ENCODE assay signal across 9 cellular contexts in genomic region chrX:21725498-21725897, GRCh38. TPM values are rescaled to one million over a fixed set of nuclear protein-coding genes. Genes with fewer than 3 reads are reported as not detected.
DNase-seq lines count a peak whose midpoint lies in the region; ATAC-seq and TF ChIP-seq lines count a peak whose summit lies in the region.
"Had no signal": no experiment of that assay in that cellular context is flagged by ENCODE, and none has a peak within 500 bp of the region (broad histone marks: within the 10 kb centered on the region; RNA-seq: fewer than 3 reads in every experiment).

No MANE protein-coding gene starts in this region.

- in situ Hi-C loops in G401 (cut with HindIII; ENCODE audit: low sequenced_read_pairs) (no loop called here), mammary epithelial cell (cut with MboI; ENCODE audit: low sequenced_read_pairs in 2 of 2) (loop anchor here in 1 of 2 donors (10.0 kb wide), 1 partner anchor 1201 kb away; no protein-coding TSS in a partner anchor)

- ATAC-seq in GM19467 (IDR thresholded peaks at IDR 0.05; ENCODE audit: unreplicated experiment) (no peak), GM21526 (IDR thresholded peaks at IDR 0.05; ENCODE audit: low FRiP score, unreplicated experiment) (no peak), HG02938 (IDR thresholded peaks at IDR 0.05; ENCODE audit: unreplicated experiment) (no peak)

- no peaks in the 10 kb centered on the region for H3K9me3 ChIP-seq in mammary epithelial cell (replicated peaks; ENCODE audit: insufficient read depth, low read length)
- no peaks in the 10 kb centered on the region for H3K9me3 ChIP-seq in neuron (ENCODE audit: low read length)
- no peaks in the 10 kb centered on the region for H3K9me3 ChIP-seq in uterus
- H3K9me3 ChIP-seq: thoracic aorta had no signal

- H4K20me1 ChIP-seq in mammary epithelial cell (ENCODE audit: insufficient read depth, low read length), result no peaks in the 10 kb centered on the region

- DNase-seq in G401 (ENCODE audit: low spot score), result peak; percentile 68
- DNase-seq in NCI-H146 (lab: John Stamatoyannopoulos, UW), result peak; percentile 57
- DNase-seq in mammary epithelial cell, result peak; percentile 46
- no peak for DNase-seq in uterus

- TF ChIP-seq CTCF in mammary epithelial cell (conservative IDR thresholded peaks at IDR 0.05 in 1 of 2, IDR thresholded peaks at IDR 0.05 in 1 of 2; ENCODE audit: extremely low read depth in 1 of 2, insufficient read depth in 1 of 2, low read depth in 1 of 2, low read length in 2 of 2) (peak; percentile 48 to 63), uterus (IDR thresholded peaks at IDR 0.05) (peak in 1 of 4 experiments; percentile 35)

- H3K79me2 ChIP-seq in mammary epithelial cell (ENCODE audit: insufficient read depth, low read length), result no peaks in the 10 kb centered on the region

- H3K4me3 ChIP-seq in mammary epithelial cell (replicated peaks in 1 of 3; ENCODE audit: insufficient read depth in 1 of 3, low read depth in 2 of 3, low read length in 3 of 3) (no peak overlapping the region), neuron (ENCODE audit: low read length) (no peak overlapping the region), uterus (no peak overlapping the region)
- H3K4me3 ChIP-seq: thoracic aorta had no signal

- no peaks in the 10 kb centered on the region for H3K36me3 ChIP-seq in mammary epithelial cell (ENCODE audit: insufficient read depth, low read length)
- H3K36me3 ChIP-seq in neuron (ENCODE audit: insufficient read depth, low read length), result no peaks in the 10 kb centered on the region
- H3K36me3 ChIP-seq in uterus, result no peaks in the 10 kb centered on the region
- H3K36me3 ChIP-seq: thoracic aorta had no signal

- dilution Hi-C loops in mammary epithelial cell (cut with HindIII; ENCODE audit: low sequenced_read_pairs), result no loop called here

- no peak for TF ChIP-seq POLR2A in uterus (IDR thresholded peaks at IDR 0.05)

- H2AFZ ChIP-seq in mammary epithelial cell (ENCODE audit: low read depth, low read length) (no peak overlapping the region), neuron (ENCODE audit: low read depth, low read length) (peak overlapping the region; percentile 46)

- no peak overlapping the region for H3K9ac ChIP-seq in mammary epithelial cell (ENCODE audit: insufficient read depth, low read length)

- no peak overlapping the region for H3K4me2 ChIP-seq in mammary epithelial cell (ENCODE audit: insufficient read depth, low read depth, low read length)

- no peaks in the 10 kb centered on the region for H3K4me1 ChIP-seq in mammary epithelial cell (ENCODE audit: insufficient read depth, low read length)
- peaks cover 25% of the 10 kb centered on the region for H3K4me1 ChIP-seq in neuron (ENCODE audit: insufficient read depth, low read length)
- H3K4me1 ChIP-seq in uterus, result no peaks in the 10 kb centered on the region

- CTCF ChIA-PET in mammary epithelial cell (lab: Charles Lee; ENCODE audit: low non-redundant PET), result interaction anchor here (0.7 to 1.0 kb wide), 4 partner anchors 9 to 691 kb away, joined by 5 to 8 read pairs (median 6); no protein-coding TSS in a partner anchor

- H3K27me3 ChIP-seq in mammary epithelial cell (ENCODE audit: insufficient read depth, low read length) (no peaks in the 10 kb centered on the region), neuron (ENCODE audit: insufficient read depth, low read length) (no peaks in the 10 kb centered on the region), uterus (no peaks in the 10 kb centered on the region)

- intact Hi-C loops in mammary epithelial cell (cut with micrococcal nuclease), result loop anchor here (1.0 to 10.0 kb wide), 4 partner anchors 245 to 1195 kb away; partner anchors contain the start of gene CNKSR2
- intact Hi-C loops in uterus (cut with DNase I; ENCODE audit: low total_unique reads), result no loop called here

- H3K27ac ChIP-seq in mammary epithelial cell (ENCODE audit: insufficient read depth, low read depth, low read length), result no peak overlapping the region
- no peak overlapping the region for H3K27ac ChIP-seq in uterus
- H3K27ac ChIP-seq: thoracic aorta had no signal

- WGBS in mammary epithelial cell (ENCODE audit: low coverage, missing lambda C conversion rate), result 26% methylated on average over 2 of the region's 2 CpGs

- no TSS peak for BruUV-seq in mammary epithelial cell (replicated peaks; lab: Mats Ljungman, UMichigan)

RNA-seq across cellular contexts. Expression of gene SMPX, which starts 32.4 kb away (rescaled TPM):
- not detected in 2 replicates for total RNA-seq in G401 (2014; rRNA removed; shearing (Covaris generic))
- not detected for total RNA-seq in mammary epithelial cell
- polyA plus RNA-seq in mammary epithelial cell, result not detected
- not detected for polyA minus RNA-seq in mammary epithelial cell
- total RNA-seq in uterus, result 1 to 10 TPM in 1 of 4 donors, under 1 TPM in 1, not detected in 2; 0.62 to 1.2 TPM

Comparison
In these comparisons a context has a peak if more than half of its experiments do, and no peak if none do; other contexts are left out.
1. DNase-seq: peak in G401 (single experiment), NCI-H146 (single experiment) and mammary epithelial cell (single experiment); none in uterus (0 of 2).